In the genomic region with DNA sequence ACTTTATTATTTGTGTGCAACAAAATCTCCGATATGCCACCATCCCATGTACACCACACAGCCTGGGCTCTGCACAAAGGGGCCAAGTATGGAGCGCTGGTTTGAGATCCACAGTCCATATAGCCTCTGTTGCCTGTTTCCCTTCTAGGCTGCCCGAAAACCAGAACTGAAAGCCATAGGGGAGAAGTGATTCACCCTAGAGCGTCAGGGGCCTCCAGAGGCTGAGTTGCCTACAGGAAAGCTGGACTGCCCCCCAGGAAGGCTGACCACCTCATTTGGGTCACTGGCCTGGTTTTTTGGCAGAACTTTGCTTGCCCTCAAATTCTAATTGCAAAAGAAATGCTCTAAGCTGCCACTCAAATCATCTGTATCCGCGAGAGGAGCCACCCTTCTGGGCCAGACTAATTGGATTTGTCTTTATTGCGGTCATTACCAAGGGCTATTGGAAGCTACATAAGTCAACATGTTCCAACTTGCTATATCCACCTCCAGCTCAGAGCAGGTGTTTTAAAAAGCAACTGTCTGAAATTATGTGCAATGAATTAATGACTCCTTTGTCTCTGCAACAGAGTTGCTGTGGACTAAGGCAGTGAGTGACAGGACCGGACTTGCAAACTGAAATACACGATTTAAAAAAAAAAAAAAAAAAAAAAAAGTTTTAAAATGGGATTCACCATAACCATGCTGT, we compare ENCODE assay signal across 1 cellular context.
A peak's percentile ranks its signal among the peaks of the same experiment; 100 is the strongest.
TF ChIP-seq lines count a peak whose summit lies in the region.

No MANE protein-coding gene starts in this region.

TF ChIP-seq in GM12891, 5 proteins besides CTCF, POLR2A, EP300 and RAD21 (continued from another document):
- TF ChIP-seq SPI1 (IDR thresholded peaks at IDR 0.05; ENCODE audit: low read depth, low read length), result peak; percentile 33; the same call in 1 of the 2 replicates
